19 cellular contexts compared by ENCODE assay signal in the genomic region with DNA sequence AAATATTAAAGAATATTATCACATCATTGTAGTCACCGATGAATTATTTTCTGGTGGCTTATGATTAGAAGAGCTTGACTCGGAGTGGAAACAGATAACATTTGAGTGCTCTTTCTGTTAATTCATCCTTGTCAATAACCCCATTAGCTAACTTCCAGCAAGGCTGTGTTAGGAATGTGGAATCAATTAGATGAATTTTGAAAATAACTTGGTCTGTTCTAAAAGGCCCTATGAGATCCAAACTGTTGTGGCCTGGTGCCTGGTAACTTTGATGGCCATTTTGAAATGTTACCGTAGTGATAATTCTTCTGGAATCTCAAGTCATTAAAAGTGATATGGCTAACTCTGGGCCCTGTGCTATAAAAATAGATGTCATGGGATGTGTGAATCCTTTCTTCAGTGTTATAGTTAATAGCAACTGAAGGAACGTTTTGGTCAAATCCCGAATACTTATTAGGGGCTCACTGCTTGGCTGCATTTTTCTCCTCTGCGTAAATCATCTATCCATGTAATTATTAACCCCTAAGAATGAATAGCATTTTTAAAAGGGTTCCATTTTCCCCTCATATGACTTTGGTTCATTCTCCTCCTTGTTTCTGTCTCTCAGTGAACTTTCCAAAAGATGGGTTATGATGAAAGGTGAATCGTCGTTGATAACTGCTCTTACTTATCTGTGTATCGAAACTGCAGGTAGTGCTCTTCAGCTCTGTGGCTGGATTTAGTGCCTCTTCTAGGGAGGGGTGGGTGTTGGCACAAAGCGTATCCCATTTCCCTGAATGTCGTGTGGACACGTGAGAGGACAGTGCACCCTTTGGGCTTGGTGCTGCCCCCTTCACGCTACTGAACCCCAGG.
DNase-seq lines count a peak whose midpoint lies in the region; ATAC-seq and TF ChIP-seq lines count a peak whose summit lies in the region.
"Had no signal": no experiment of that assay in that cellular context is flagged by ENCODE, and none has a peak within 500 bp of the region (broad histone marks: within the 10 kb centered on the region; RNA-seq: fewer than 3 reads in every experiment).

No MANE protein-coding gene starts in this region.

- TF ChIP-seq CTCF in left ventricle myocardium inferior (IDR thresholded peaks at IDR 0.05; ENCODE audit: borderline replicate concordance) (no peak), vagina (IDR thresholded peaks at IDR 0.05) (no peak), PC-9 (conservative IDR thresholded peaks at IDR 0.05) (no peak)

- CTCF ChIA-PET in PC-9 (lab: Charles Lee) = no interaction called here

- H4K20me1 ChIP-seq in PC-9 (ENCODE audit: insufficient read depth) = no peaks in the 10 kb centered on the region

- no TSS peak for BruUV-seq in PC-9 (replicated peaks; lab: Mats Ljungman, UMichigan)

- POLR2A ChIA-PET in PC-9 (lab: Charles Lee; ENCODE audit: unreplicated experiment) = no interaction called here

- H3K36me3 ChIP-seq in left ventricle myocardium inferior = no peaks in the 10 kb centered on the region
- H3K36me3 ChIP-seq in duodenal mucosa (ENCODE audit: control insufficient read depth in 1 of 2, insufficient read depth in 2 of 2, low read length in 2 of 2) = no peaks in the 10 kb centered on the region
- H3K36me3 ChIP-seq in muscle layer of duodenum (ENCODE audit: control insufficient read depth in 1 of 2, insufficient read depth in 2 of 2, low read length in 2 of 2) = peaks cover 0 to 3% of the 10 kb centered on the region in 2 donors
- H3K36me3 ChIP-seq in vagina = no peaks in the 10 kb centered on the region
- H3K36me3 ChIP-seq in PC-9 (ENCODE audit: low read depth) = no peaks in the 10 kb centered on the region
- H3K36me3 ChIP-seq: lower lobe of right lung had no signal

- no peak for TF ChIP-seq POLR2A in vagina (IDR thresholded peaks at IDR 0.05)

- H3K4me1 ChIP-seq in left ventricle myocardium inferior (peaks cover 100% of the 10 kb centered on the region), duodenal mucosa (ENCODE audit: control insufficient read depth in 1 of 2, insufficient read depth in 2 of 2, low read length in 2 of 2) (peaks cover 24 to 46% of the 10 kb centered on the region in 2 donors), muscle layer of duodenum (ENCODE audit: control insufficient read depth in 1 of 2, insufficient read depth in 2 of 2, low read length in 2 of 2) (peaks cover 35 to 52% of the 10 kb centered on the region in 2 donors), vagina (peaks cover 92% of the 10 kb centered on the region), PC-9 (replicated peaks; ENCODE audit: insufficient read depth) (peaks cover 33% of the 10 kb centered on the region)

- DNase-seq in left ventricle myocardium inferior = no peak
- DNase-seq in cardiac septum (ENCODE audit: low spot score) = no peak
- DNase-seq in vagina (ENCODE audit: extremely low spot score in 2 of 2) = no peak
- no peak for DNase-seq in PC-9
- no peak for DNase-seq in SIG-M5 treated with dmso at 0.1 percent for 504 hours (lab: John Stamatoyannopoulos, UW; ENCODE audit: unreplicated experiment)
- DNase-seq: activated CD4-positive, alpha-beta T cell treated with anti-CD3 and anti-CD28 coated beads for 1 hour; dermis blood vessel endothelial cell; DMS153; lower lobe of right lung; NCI-H1436; NCI-H774; OCI-M1; stimulated activated CD4-positive, alpha-beta T cell treated with anti-CD3 and anti-CD28 coated beads, Interleukin-1b, Interleukin-23, amount 100 ng/mL, for 48 hours had no signal

- H3K27me3 ChIP-seq in left ventricle myocardium inferior (ENCODE audit: low read depth) (no peaks in the 10 kb centered on the region), duodenal mucosa (ENCODE audit: control insufficient read depth in 1 of 2, insufficient read depth in 2 of 2, low read length in 2 of 2) (no peaks in the 10 kb centered on the region), muscle layer of duodenum (ENCODE audit: low read depth, low read length) (no peaks in the 10 kb centered on the region), vagina (no peaks in the 10 kb centered on the region), PC-9 (ENCODE audit: insufficient read depth, low read depth) (no peaks in the 10 kb centered on the region)

- no peak overlapping the region for H2AFZ ChIP-seq in PC-9

- no peak for ATAC-seq in HG03097 (IDR thresholded peaks at IDR 0.05; ENCODE audit: low FRiP score, unreplicated experiment)
- ATAC-seq: GM12878, lower lobe of right lung, sciatic nerve had no signal

- H3K79me2 ChIP-seq in PC-9 (ENCODE audit: low read depth) = peaks cover 88% of the 10 kb centered on the region

- no peaks in the 10 kb centered on the region for H3K9me2 ChIP-seq in PC-9 (ENCODE audit: insufficient read depth)

- intact Hi-C loops in left ventricle myocardium inferior (cut with micrococcal nuclease) = no loop called here
- intact Hi-C loops in cardiac septum (cut with DNase I) = no loop called here
- intact Hi-C loops in vagina (cut with DNase I) = no loop called here
- intact Hi-C loops in PC-9 (cut with micrococcal nuclease; ENCODE audit: unreplicated experiment) = no loop called here

- H3K9ac ChIP-seq in duodenal mucosa (ENCODE audit: low read depth in 1 of 2, low read length in 2 of 2) = no peak overlapping the region

- H3K9me3 ChIP-seq in left ventricle myocardium inferior (replicated peaks) (no peaks in the 10 kb centered on the region), duodenal mucosa (ENCODE audit: control insufficient read depth in 1 of 2, low read length in 2 of 2) (no peaks in the 10 kb centered on the region), muscle layer of duodenum (ENCODE audit: control insufficient read depth in 1 of 2, low read length in 2 of 2) (no peaks in the 10 kb centered on the region), vagina (no peaks in the 10 kb centered on the region), PC-9 (ENCODE audit: insufficient read depth, low read depth) (no peaks in the 10 kb centered on the region)
- H3K9me3 ChIP-seq: lower lobe of right lung had no signal

- no peak overlapping the region for H3K4me2 ChIP-seq in PC-9

- H3K4me3 ChIP-seq in left ventricle myocardium inferior = no peak overlapping the region
- H3K4me3 ChIP-seq in duodenal mucosa (ENCODE audit: low read depth in 1 of 2, low read length in 2 of 2) = no peak overlapping the region
- no peak overlapping the region for H3K4me3 ChIP-seq in muscle layer of duodenum (ENCODE audit: low read depth in 1 of 2, low read length in 2 of 2)
- no peak overlapping the region for H3K4me3 ChIP-seq in vagina
- H3K4me3 ChIP-seq in PC-9 = no peak overlapping the region
- H3K4me3 ChIP-seq: GM12878, lower lobe of right lung had no signal

- H3K27ac ChIP-seq in left ventricle myocardium inferior (replicated peaks) (peak overlapping the region; percentile 93), duodenal mucosa (ENCODE audit: low read depth, low read length) (peak overlapping the region; percentile 13), muscle layer of duodenum (ENCODE audit: low read length) (peak overlapping the region; percentile 19), vagina (peak overlapping the region; percentile 93), PC-9 (no peak overlapping the region)
- H3K27ac ChIP-seq: epithelial cell of prostate, lower lobe of right lung had no signal

- peaks cover 20% of the 10 kb centered on the region for H3F3A ChIP-seq in PC-9 (ENCODE audit: insufficient read depth, low read depth)
